In the genomic region with DNA sequence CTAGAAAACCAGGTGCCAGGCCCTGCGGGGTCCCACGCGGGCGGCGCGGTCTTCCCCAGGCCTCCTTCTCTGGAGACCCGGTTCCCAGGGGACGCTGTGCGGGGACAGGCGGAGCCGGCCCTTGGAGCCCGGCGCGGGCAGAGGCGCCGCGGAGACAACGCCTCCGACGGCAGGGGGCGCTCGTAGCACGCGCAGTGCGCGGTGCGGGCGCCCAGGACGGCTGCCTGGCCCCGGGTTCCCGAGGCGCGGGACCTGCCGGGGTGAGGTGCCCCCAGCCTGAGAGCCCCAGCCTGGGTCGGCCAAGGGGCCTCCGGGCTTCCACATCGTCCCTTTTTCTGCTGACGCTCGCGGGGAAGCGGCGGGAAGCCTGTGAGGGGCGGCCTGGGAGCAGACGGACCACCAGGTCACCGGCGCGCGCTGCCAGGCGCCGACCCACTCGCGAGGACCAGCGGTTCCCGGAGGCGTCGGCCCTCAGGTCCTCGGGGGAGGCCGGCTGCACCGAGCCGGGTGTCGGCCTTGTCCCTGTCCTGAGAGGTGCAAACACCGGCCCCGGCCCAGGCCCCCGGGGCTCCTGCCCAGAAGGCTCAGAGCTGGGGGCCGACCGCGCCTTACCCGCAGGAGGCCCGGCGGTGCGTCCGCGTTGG, we compare ENCODE assay signal across 1 cellular context.
TF ChIP-seq lines count a peak whose summit lies in the region.

No MANE protein-coding gene starts in this region.

TF ChIP-seq in HepG2, 621 proteins besides CTCF, POLR2A, EP300 and RAD21 (continued from another document and continues in another):
- TF ChIP-seq E2F1 (CRISPR knock-in tag; IDR thresholded peaks at IDR 0.05) (0 out of 2 replicates have a peak, but pooled peaks have one; percentile 56), ZNF777 (CRISPR knock-in tag; IDR thresholded peaks at IDR 0.05) (peak; percentile 81), POLR2G (IDR thresholded peaks at IDR 0.05; ENCODE audit: low read depth, low read length) (no peak), ZSCAN25 (CRISPR knock-in tag; IDR thresholded peaks at IDR 0.05) (peak; percentile 62; the same call in 1 of the 2 replicates), RNF2 (conservative IDR thresholded peaks at IDR 0.05; ENCODE audit: low read depth) (peak; percentile 40; the same call in 1 of the 2 replicates), MTA3 (CRISPR knock-in tag; IDR thresholded peaks at IDR 0.05) (no peak), SOX13 (IDR thresholded peaks at IDR 0.05) (no peak), SOX13 (CRISPR knock-in tag; conservative IDR thresholded peaks at IDR 0.05 in 1 of 2, IDR thresholded peaks at IDR 0.05 in 1 of 2) (no peak), MAFG (CRISPR knock-in tag; IDR thresholded peaks at IDR 0.05) (no peak), MAF1 (CRISPR knock-in tag; IDR thresholded peaks at IDR 0.05; ENCODE audit: borderline replicate concordance) (no peak), HIVEP1 (CRISPR knock-in tag; IDR thresholded peaks at IDR 0.05) (no peak), ZSCAN9 (CRISPR knock-in tag; IDR thresholded peaks at IDR 0.05; ENCODE audit: borderline replicate concordance) (peak; percentile 22; the same call in 1 of the 2 replicates), ZNF768 (CRISPR knock-in tag; IDR thresholded peaks at IDR 0.05) (peak; percentile 47; the same call in 1 of the 2 replicates), HBP1 (CRISPR knock-in tag; IDR thresholded peaks at IDR 0.05; ENCODE audit: low read depth) (no peak), CEBPB (IDR thresholded peaks at IDR 0.05; ENCODE audit: borderline replicate concordance, low read depth, low read length) (no peak), NRL (CRISPR knock-in tag; IDR thresholded peaks at IDR 0.05; ENCODE audit: borderline replicate concordance) (no peak), PAF1 (CRISPR knock-in tag; IDR thresholded peaks at IDR 0.05) (no peak), SP2 (CRISPR knock-in tag; IDR thresholded peaks at IDR 0.05) (no peak), KDM5B (CRISPR knock-in tag; IDR thresholded peaks at IDR 0.05; ENCODE audit: borderline replicate concordance) (peak; percentile 75), KMT2A (CRISPR knock-in tag; IDR thresholded peaks at IDR 0.05) (0 out of 2 replicates have a peak, but pooled peaks have one; percentile 20), HDAC2 (CRISPR knock-in tag; IDR thresholded peaks at IDR 0.05) (no peak), ZNF143 (CRISPR knock-in tag; IDR thresholded peaks at IDR 0.05) (no peak), PHF21A (CRISPR knock-in tag; IDR thresholded peaks at IDR 0.05) (peak; percentile 8; the same call in 1 of the 2 replicates), ARHGAP35 (CRISPR knock-in tag; IDR thresholded peaks at IDR 0.05; ENCODE audit: borderline replicate concordance) (peak; percentile 22; the same call in 1 of the 2 replicates), ZNF761 (CRISPR knock-in tag; conservative IDR thresholded peaks at IDR 0.05) (peak; percentile 70; the same call in 1 of the 2 replicates), ZIK1 (CRISPR knock-in tag; IDR thresholded peaks at IDR 0.05; ENCODE audit: borderline replicate concordance, low read depth) (no peak), ZBTB38 (CRISPR knock-in tag; IDR thresholded peaks at IDR 0.05) (peak; percentile 57; the same call in 1 of the 2 replicates), ZFP1 (CRISPR knock-in tag; IDR thresholded peaks at IDR 0.05) (no peak), PPARG (CRISPR knock-in tag; conservative IDR thresholded peaks at IDR 0.05) (no peak), IKZF4 (CRISPR knock-in tag; IDR thresholded peaks at IDR 0.05; ENCODE audit: borderline replicate concordance, low read depth, not compliant biosample characterization) (peak; percentile 35), NCOA2 (CRISPR knock-in tag; IDR thresholded peaks at IDR 0.05) (no peak), ZBTB7A (CRISPR knock-in tag; IDR thresholded peaks at IDR 0.05) (peak; percentile 5; the same call in 1 of the 2 replicates), HNF4G (IDR thresholded peaks at IDR 0.05; ENCODE audit: borderline replicate concordance, low read depth, low read length) (no peak), HNF4G (CRISPR knock-in tag; IDR thresholded peaks at IDR 0.05; ENCODE audit: borderline replicate concordance, low read depth) (0 out of 2 replicates have a peak, but pooled peaks have one; percentile 56), TBX2 (CRISPR knock-in tag; IDR thresholded peaks at IDR 0.05; ENCODE audit: borderline replicate concordance) (peak; percentile 46; the same call in 1 of the 2 replicates), CENPX (CRISPR knock-in tag; IDR thresholded peaks at IDR 0.05) (no peak), ZNF335 (CRISPR knock-in tag; IDR thresholded peaks at IDR 0.05) (no peak), FOXK2 (IDR thresholded peaks at IDR 0.05) (no peak)
- TF ChIP-seq, protein P1, sequence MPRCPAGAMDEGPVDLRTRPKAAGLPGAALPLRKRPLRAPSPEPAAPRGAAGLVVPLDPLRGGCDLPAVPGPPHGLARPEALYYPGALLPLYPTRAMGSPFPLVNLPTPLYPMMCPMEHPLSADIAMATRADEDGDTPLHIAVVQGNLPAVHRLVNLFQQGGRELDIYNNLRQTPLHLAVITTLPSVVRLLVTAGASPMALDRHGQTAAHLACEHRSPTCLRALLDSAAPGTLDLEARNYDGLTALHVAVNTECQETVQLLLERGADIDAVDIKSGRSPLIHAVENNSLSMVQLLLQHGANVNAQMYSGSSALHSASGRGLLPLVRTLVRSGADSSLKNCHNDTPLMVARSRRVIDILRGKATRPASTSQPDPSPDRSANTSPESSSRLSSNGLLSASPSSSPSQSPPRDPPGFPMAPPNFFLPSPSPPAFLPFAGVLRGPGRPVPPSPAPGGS (CRISPR knock-in tag; IDR thresholded peaks at IDR 0.05) = peak; percentile 83; the same call in 1 of the 2 replicates
- TF ChIP-seq, protein P2, sequence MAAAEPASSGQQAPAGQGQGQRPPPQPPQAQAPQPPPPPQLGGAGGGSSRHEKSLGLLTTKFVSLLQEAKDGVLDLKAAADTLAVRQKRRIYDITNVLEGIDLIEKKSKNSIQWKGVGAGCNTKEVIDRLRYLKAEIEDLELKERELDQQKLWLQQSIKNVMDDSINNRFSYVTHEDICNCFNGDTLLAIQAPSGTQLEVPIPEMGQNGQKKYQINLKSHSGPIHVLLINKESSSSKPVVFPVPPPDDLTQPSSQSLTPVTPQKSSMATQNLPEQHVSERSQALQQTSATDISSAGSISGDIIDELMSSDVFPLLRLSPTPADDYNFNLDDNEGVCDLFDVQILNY (CRISPR knock-in tag; conservative IDR thresholded peaks at IDR 0.05) = no peak
- TF ChIP-seq, protein P3, sequence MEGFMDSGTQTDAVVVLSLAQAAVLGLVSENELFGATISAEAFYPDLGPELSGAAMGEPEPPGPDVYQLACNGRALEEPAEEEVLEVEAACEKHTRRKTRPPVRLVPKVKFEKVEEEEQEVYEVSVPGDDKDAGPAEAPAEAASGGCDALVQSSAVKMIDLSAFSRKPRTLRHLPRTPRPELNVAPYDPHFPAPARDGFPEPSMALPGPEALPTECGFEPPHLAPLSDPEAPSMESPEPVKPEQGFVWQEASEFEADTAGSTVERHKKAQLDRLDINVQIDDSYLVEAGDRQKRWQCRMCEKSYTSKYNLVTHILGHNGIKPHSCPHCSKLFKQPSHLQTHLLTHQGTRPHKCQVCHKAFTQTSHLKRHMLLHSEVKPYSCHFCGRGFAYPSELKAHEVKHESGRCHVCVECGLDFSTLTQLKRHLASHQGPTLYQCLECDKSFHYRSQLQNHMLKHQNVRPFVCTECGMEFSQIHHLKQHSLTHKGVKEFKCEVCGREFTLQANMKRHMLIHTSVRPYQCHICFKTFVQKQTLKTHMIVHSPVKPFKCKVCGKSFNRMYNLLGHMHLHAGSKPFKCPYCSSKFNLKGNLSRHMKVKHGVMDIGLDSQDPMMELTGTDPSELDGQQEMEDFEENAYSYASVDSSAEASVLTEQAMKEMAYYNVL (CRISPR knock-in tag; IDR thresholded peaks at IDR 0.05; ENCODE audit: borderline replicate concordance) = no peak
- TF ChIP-seq, protein P4, sequence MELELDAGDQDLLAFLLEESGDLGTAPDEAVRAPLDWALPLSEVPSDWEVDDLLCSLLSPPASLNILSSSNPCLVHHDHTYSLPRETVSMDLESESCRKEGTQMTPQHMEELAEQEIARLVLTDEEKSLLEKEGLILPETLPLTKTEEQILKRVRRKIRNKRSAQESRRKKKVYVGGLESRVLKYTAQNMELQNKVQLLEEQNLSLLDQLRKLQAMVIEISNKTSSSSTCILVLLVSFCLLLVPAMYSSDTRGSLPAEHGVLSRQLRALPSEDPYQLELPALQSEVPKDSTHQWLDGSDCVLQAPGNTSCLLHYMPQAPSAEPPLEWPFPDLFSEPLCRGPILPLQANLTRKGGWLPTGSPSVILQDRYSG (CRISPR knock-in tag; IDR thresholded peaks at IDR 0.05) = 0 out of 2 replicates have a peak, but pooled peaks have one; percentile 32
- TF ChIP-seq, protein P5, sequence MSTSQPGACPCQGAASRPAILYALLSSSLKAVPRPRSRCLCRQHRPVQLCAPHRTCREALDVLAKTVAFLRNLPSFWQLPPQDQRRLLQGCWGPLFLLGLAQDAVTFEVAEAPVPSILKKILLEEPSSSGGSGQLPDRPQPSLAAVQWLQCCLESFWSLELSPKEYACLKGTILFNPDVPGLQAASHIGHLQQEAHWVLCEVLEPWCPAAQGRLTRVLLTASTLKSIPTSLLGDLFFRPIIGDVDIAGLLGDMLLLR (CRISPR knock-in tag; IDR thresholded peaks at IDR 0.05) = peak; percentile 38; the same call in 1 of the 2 replicates
- TF ChIP-seq, protein P6, sequence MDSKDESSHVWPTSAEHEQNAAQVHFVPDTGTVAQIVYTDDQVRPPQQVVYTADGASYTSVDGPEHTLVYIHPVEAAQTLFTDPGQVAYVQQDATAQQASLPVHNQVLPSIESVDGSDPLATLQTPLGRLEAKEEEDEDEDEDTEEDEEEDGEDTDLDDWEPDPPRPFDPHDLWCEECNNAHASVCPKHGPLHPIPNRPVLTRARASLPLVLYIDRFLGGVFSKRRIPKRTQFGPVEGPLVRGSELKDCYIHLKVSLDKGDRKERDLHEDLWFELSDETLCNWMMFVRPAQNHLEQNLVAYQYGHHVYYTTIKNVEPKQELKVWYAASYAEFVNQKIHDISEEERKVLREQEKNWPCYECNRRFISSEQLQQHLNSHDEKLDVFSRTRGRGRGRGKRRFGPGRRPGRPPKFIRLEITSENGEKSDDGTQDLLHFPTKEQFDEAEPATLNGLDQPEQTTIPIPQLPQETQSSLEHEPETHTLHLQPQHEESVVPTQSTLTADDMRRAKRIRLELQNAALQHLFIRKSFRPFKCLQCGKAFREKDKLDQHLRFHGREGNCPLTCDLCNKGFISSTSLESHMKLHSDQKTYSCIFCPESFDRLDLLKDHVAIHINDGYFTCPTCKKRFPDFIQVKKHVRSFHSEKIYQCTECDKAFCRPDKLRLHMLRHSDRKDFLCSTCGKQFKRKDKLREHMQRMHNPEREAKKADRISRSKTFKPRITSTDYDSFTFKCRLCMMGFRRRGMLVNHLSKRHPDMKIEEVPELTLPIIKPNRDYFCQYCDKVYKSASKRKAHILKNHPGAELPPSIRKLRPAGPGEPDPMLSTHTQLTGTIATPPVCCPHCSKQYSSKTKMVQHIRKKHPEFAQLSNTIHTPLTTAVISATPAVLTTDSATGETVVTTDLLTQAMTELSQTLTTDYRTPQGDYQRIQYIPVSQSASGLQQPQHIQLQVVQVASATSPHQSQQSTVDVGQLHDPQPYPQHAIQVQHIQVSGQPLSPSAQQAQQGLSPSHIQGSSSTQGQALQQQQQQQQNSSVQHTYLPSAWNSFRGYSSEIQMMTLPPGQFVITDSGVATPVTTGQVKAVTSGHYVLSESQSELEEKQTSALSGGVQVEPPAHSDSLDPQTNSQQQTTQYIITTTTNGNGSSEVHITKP (CRISPR knock-in tag; IDR thresholded peaks at IDR 0.05; ENCODE audit: low read depth) = no peak
- TF ChIP-seq, protein P7, sequence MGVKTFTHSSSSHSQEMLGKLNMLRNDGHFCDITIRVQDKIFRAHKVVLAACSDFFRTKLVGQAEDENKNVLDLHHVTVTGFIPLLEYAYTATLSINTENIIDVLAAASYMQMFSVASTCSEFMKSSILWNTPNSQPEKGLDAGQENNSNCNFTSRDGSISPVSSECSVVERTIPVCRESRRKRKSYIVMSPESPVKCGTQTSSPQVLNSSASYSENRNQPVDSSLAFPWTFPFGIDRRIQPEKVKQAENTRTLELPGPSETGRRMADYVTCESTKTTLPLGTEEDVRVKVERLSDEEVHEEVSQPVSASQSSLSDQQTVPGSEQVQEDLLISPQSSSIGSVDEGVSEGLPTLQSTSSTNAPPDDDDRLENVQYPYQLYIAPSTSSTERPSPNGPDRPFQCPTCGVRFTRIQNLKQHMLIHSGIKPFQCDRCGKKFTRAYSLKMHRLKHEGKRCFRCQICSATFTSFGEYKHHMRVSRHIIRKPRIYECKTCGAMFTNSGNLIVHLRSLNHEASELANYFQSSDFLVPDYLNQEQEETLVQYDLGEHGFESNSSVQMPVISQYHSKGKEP (CRISPR knock-in tag; IDR thresholded peaks at IDR 0.05) = no peak
- TF ChIP-seq, protein P8, sequence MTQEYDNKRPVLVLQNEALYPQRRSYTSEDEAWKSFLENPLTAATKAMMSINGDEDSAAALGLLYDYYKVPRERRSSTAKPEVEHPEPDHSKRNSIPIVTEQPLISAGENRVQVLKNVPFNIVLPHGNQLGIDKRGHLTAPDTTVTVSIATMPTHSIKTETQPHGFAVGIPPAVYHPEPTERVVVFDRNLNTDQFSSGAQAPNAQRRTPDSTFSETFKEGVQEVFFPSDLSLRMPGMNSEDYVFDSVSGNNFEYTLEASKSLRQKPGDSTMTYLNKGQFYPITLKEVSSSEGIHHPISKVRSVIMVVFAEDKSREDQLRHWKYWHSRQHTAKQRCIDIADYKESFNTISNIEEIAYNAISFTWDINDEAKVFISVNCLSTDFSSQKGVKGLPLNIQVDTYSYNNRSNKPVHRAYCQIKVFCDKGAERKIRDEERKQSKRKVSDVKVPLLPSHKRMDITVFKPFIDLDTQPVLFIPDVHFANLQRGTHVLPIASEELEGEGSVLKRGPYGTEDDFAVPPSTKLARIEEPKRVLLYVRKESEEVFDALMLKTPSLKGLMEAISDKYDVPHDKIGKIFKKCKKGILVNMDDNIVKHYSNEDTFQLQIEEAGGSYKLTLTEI (CRISPR knock-in tag; conservative IDR thresholded peaks at IDR 0.05) = no peak
